In the genomic region with DNA sequence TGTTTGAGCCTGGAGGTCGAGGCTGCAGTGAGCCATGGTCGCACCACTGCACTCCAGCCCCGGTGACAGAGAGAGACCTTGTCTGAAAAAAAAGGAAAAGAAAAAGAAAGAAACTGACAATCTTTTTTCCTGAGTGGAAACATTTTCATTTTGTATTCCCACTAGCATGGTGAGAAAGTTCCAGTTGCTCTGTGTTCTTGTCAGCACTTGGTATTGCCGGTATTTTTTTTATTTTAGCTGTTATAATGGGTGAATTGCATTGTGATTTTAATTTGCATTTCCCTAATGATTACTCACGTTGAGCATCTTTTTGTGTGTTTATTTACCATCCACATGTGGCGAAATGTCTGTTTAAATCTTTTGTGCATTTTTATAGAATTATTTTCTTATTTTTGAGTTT, we compare ENCODE assay signal across 26 cellular contexts.
"Had no signal": no experiment of that assay in that cellular context is flagged by ENCODE, and none has a peak within 500 bp of the region (broad histone marks: within the 10 kb centered on the region; RNA-seq: fewer than 3 reads in every experiment).

No MANE protein-coding gene starts in this region.

- H3K27ac ChIP-seq: stomach, suprapubic skin, testis, thoracic aorta, thyroid gland, tibial artery, tibial nerve, transverse colon, upper lobe of left lung, upper lobe of right lung, uterus, vagina had no signal

- H3K9me3 ChIP-seq: suprapubic skin, testis, thoracic aorta, thyroid gland, tibial artery, transverse colon, upper lobe of left lung, upper lobe of right lung, uterus had no signal

- H3K27me3 ChIP-seq: stomach, suprapubic skin, testis, thyroid gland, tibial artery, tibial nerve, transverse colon, upper lobe of left lung, upper lobe of right lung, uterus, vagina had no signal

- DNase-seq: stimulated activated CD4-positive, alpha-beta T cell treated with anti-CD3 and anti-CD28 coated beads, Interleukin-2, amount 100 ng/mL, for 48 hours; stimulated activated CD4-positive, alpha-beta T cell treated with anti-CD3 and anti-CD28 coated beads, Interleukin-4, amount 100 ng/mL, for 1 hour; stimulated activated CD4-positive, alpha-beta T cell treated with anti-CD3 and anti-CD28 coated beads, Interleukin-4, amount 100 ng/mL, for 24 hours; stimulated activated CD4-positive, alpha-beta T cell treated with anti-CD3 and anti-CD28 coated beads, Interleukin-4, amount 100 ng/mL, for 4 hours; stimulated activated CD8-positive, alpha-beta memory T cell treated with anti-CD3 and anti-CD28 coated beads, Interleukin-4, amount 100 ng/mL, for 48 hours; stimulated activated naive B cell treated with anti-CD40 and anti-IgM and Interleukin-4, amounts not matched to agents 10 μg/mL and 1 μg/mL and 100 μg/mL, for 72 hours; stimulated activated naive CD4-positive, alpha-beta T cell treated with Interleukin-2 at 50 U/mL for 16 hours; stimulated activated naive CD8-positive, alpha-beta T cell treated with anti-CD3 and anti-CD28 coated beads, Interleukin-15, amount 100 ng/mL, for 72 hours; stimulated activated naive CD8-positive, alpha-beta T cell treated with anti-CD3 and anti-CD28 coated beads, Interleukin-15, Interleukin-2, amounts not matched to agents 100 U/mL and 50 U/mL, for 24 hours; stomach; substantia nigra; testis; thyroid gland; tibial artery; transverse colon; trophoblast cell; upper lobe of left lung; upper lobe of right lung; uterus had no signal

- FAIRE-seq: urothelium cell line had no signal

- ATAC-seq: stimulated activated effector memory CD8-positive, alpha-beta T cell treated with anti-CD3 and anti-CD28 coated beads, Interleukin-12 subunit alpha, Interleukin-12 subunit beta, amount 100 ng/mL, for 72 hours; stimulated activated memory B cell treated with anti-CD40 and anti-IgM and Interleukin-4, amounts not matched to agents 10 μg/mL and 1 μg/mL and 100 μg/mL, for 72 hours; stimulated activated naive B cell treated with anti-CD40 and anti-IgM and Interleukin-4, amounts not matched to agents 10 μg/mL and 1 μg/mL and 100 μg/mL, for 72 hours; stimulated activated naive CD8-positive, alpha-beta T cell treated with anti-CD3 and anti-CD28 coated beads, Interleukin-15, amount 100 ng/mL, for 72 hours; stimulated activated naive CD8-positive, alpha-beta T cell treated with anti-CD3 and anti-CD28 coated beads, Interleukin-15, Interleukin-2, amounts not matched to agents 100 U/mL and 50 U/mL, for 24 hours; upper lobe of right lung had no signal

- H3K36me3 ChIP-seq: suprapubic skin, thoracic aorta, thyroid gland, tibial artery, transverse colon, upper lobe of left lung, upper lobe of right lung, uterus, vagina had no signal

- H3K4me1 ChIP-seq: stomach, suprapubic skin, testis, thyroid gland, tibial nerve, transverse colon, upper lobe of left lung, upper lobe of right lung, uterus, vagina had no signal

- H3K4me3 ChIP-seq: stomach, suprapubic skin, testis, thoracic aorta, thyroid gland, tibial artery, tibial nerve, transverse colon, upper lobe of left lung, upper lobe of right lung, uterus, vagina had no signal
